ENCODE assay signal across 8 cellular contexts in the genomic region with DNA sequence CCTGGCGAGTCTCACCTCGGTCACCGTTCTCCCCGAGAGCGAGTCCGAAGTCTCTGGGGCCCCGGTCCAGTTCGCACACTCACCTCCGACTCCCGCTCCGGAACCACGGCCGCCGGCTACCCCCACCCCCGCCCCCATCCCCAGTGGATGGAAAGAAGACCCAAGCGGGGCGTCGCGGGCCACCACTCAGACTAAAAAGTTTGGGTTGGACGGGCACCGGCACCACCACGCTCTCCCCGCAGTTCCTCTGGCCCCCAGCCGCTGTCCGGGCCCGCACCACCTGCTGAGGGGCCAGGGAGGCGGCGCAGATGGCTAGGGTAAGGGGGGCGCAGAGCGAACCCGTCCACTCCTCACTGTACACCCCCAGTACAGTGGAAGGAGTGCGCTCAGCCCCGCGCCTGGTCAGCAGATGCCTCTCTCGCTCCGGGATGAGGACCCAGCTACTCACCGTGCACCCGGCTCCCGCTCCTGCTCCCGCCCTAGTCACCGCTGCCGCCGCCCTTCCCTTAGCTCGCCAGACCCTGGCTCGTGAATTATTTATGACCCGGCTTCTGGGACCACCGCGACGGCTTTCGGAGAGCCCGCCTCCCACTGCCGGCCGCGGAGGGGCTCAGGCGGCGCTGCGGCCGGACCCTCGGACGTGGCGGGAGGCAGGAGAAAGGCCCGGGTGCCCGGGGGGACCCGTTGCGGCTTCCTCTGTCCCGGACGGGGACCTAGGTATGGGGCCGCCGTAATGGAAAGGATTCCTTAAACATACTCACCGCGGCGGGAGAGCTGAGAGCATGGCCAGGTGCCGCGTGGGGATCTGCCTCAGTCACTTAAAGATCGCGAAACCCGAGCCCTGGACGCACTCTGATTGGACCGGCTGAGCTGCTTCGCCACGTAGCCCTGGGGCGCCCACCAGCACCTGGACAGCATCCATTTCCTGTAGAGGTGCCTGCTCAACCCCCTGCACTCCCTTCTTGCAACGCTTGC.
DNase-seq lines count a peak whose midpoint lies in the region; ATAC-seq and TF ChIP-seq lines count a peak whose summit lies in the region.

A gene with protein sequence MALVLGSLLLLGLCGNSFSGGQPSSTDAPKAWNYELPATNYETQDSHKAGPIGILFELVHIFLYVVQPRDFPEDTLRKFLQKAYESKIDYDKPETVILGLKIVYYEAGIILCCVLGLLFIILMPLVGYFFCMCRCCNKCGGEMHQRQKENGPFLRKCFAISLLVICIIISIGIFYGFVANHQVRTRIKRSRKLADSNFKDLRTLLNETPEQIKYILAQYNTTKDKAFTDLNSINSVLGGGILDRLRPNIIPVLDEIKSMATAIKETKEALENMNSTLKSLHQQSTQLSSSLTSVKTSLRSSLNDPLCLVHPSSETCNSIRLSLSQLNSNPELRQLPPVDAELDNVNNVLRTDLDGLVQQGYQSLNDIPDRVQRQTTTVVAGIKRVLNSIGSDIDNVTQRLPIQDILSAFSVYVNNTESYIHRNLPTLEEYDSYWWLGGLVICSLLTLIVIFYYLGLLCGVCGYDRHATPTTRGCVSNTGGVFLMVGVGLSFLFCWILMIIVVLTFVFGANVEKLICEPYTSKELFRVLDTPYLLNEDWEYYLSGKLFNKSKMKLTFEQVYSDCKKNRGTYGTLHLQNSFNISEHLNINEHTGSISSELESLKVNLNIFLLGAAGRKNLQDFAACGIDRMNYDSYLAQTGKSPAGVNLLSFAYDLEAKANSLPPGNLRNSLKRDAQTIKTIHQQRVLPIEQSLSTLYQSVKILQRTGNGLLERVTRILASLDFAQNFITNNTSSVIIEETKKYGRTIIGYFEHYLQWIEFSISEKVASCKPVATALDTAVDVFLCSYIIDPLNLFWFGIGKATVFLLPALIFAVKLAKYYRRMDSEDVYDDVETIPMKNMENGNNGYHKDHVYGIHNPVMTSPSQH (minus strand): TSS at position 807 of the 975 bp plus-strand sequence. CDS start 8,117 bp downstream, outside the sequence.

- CTCF ChIA-PET in activated naive CD4-positive, alpha-beta T cell treated with anti-CD3 and anti-CD28 coated beads, Interleukin-2, amount 10 ng/mL, durations not matched to agents 7 days and 5 days (lab: Charles Lee), result no interaction called here

- H3K27me3 Mint-ChIP-seq in activated naive CD4-positive, alpha-beta T cell treated with anti-CD3 and anti-CD28 coated beads, Interleukin-2, amount 10 ng/mL, durations not matched to agents 7 days and 5 days, result peaks cover 83% of the 10 kb centered on the region

- H4K20me1 ChIP-seq in MM.1S (ENCODE audit: insufficient read depth, low read length), result no peaks in the 10 kb centered on the region

- H2AFZ ChIP-seq in MM.1S (ENCODE audit: low read length), result no peak within 1 kb of the TSS

- no peaks in the 10 kb centered on the region for H3F3A ChIP-seq in MM.1S (ENCODE audit: insufficient read depth, low read length)

- TF ChIP-seq CTCF in MM.1S (IDR thresholded peaks at IDR 0.05; ENCODE audit: low read length), result no peak

- H3K9me3 Mint-ChIP-seq in activated naive CD4-positive, alpha-beta T cell treated with anti-CD3 and anti-CD28 coated beads, Interleukin-2, amount 10 ng/mL, durations not matched to agents 7 days and 5 days, result peaks cover 1% of the 10 kb centered on the region

- H3K36me3 Mint-ChIP-seq in activated naive CD4-positive, alpha-beta T cell treated with anti-CD3 and anti-CD28 coated beads, Interleukin-2, amount 10 ng/mL, durations not matched to agents 7 days and 5 days, result peaks cover 1% of the 10 kb centered on the region

- H3K27me3 ChIP-seq in MM.1S (replicated peaks; ENCODE audit: insufficient read depth, low read length), result peaks cover 38% of the 10 kb centered on the region

- H3K4me2 ChIP-seq in MM.1S (ENCODE audit: low read depth, low read length), result no peak within 1 kb of the TSS

- H3K4me1 ChIP-seq in MM.1S (ENCODE audit: low read length), result peaks cover 14% of the 10 kb centered on the region

- H3K9me2 ChIP-seq in MM.1S (replicated peaks; ENCODE audit: insufficient read depth, low read length), result no peaks in the 10 kb centered on the region

- no peaks in the 10 kb centered on the region for H3K9me3 ChIP-seq in MM.1S (replicated peaks; ENCODE audit: insufficient read depth, low read length)

- no peak within 1 kb of the TSS for H3K4me3 ChIP-seq in MM.1S (ENCODE audit: low read length)

- H3K27ac Mint-ChIP-seq in activated naive CD4-positive, alpha-beta T cell treated with anti-CD3 and anti-CD28 coated beads, Interleukin-2, amount 10 ng/mL, durations not matched to agents 7 days and 5 days, result no peak within 1 kb of the TSS

- H3K4me3 Mint-ChIP-seq in activated naive CD4-positive, alpha-beta T cell treated with anti-CD3 and anti-CD28 coated beads, Interleukin-2, amount 10 ng/mL, durations not matched to agents 7 days and 5 days, result peak within 1 kb of the TSS; percentile 28

- peaks cover 15% of the 10 kb centered on the region for H3K4me1 Mint-ChIP-seq in activated naive CD4-positive, alpha-beta T cell treated with anti-CD3 and anti-CD28 coated beads, Interleukin-2, amount 10 ng/mL, durations not matched to agents 7 days and 5 days

- H3K36me3 ChIP-seq in MM.1S (replicated peaks; ENCODE audit: insufficient read depth, low read length), result no peaks in the 10 kb centered on the region

- no peak for DNase-seq in activated naive CD4-positive, alpha-beta T cell treated with anti-CD3 and anti-CD28 coated beads, Interleukin-2, amount 10 ng/mL, durations not matched to agents 7 days and 5 days
- no peak for DNase-seq in activated naive CD4-positive, alpha-beta T cell treated with Interleukin-2 at 50 U/mL for 16 hours
- DNase-seq in astrocyte of the hippocampus (ENCODE audit: low read depth, low spot score) (peak; percentile 67), kidney tubule cell (ENCODE audit: low spot score) (peak; percentile 77), UCSD-AML1 (lab: John Stamatoyannopoulos, UW; ENCODE audit: unreplicated experiment) (no peak), MM.1S (no peak)
- peak; percentile 13 for DNase-seq in stimulated activated CD4-positive, alpha-beta T cell treated with anti-CD3 and anti-CD28 coated beads, Interleukin-4, amount 100 ng/mL, for 1 hour

- no peak within 1 kb of the TSS for H3K9ac ChIP-seq in MM.1S (ENCODE audit: low read length)

- no peak for ATAC-seq in HG03442 (IDR thresholded peaks at IDR 0.05; ENCODE audit: unreplicated experiment)

- no peaks in the 10 kb centered on the region for H3K79me2 ChIP-seq in MM.1S (ENCODE audit: low read length)

- H3K27ac ChIP-seq in MM.1S (ENCODE audit: low read length), result no peak within 1 kb of the TSS

Comparison
In these comparisons a context has a peak if more than half of its experiments do, and no peak if none do; other contexts are left out.
1. DNase-seq: peak in astrocyte of the hippocampus (single experiment), kidney tubule cell (single experiment) and stimulated activated CD4-positive, alpha-beta T cell treated with anti-CD3 and anti-CD28 coated beads, Interleukin-4, amount 100 ng/mL, for 1 hour (single experiment); none in activated naive CD4-positive, alpha-beta T cell treated with anti-CD3 and anti-CD28 coated beads, Interleukin-2, amount 10 ng/mL, durations not matched to agents 7 days and 5 days (single experiment), activated naive CD4-positive, alpha-beta T cell treated with Interleukin-2 at 50 U/mL for 16 hours (single experiment), UCSD-AML1 (single experiment) and MM.1S (single experiment).